ENCODE assay signal across 1 cellular context in genomic region chr3:125107384-125107783, GRCh38.
TF ChIP-seq lines count a peak whose summit lies in the region.

No MANE protein-coding gene starts in this region.

TF ChIP-seq in A549, 52 proteins besides CTCF, POLR2A, EP300 and RAD21 (continued from another document):
- TF ChIP-seq, protein P1, sequence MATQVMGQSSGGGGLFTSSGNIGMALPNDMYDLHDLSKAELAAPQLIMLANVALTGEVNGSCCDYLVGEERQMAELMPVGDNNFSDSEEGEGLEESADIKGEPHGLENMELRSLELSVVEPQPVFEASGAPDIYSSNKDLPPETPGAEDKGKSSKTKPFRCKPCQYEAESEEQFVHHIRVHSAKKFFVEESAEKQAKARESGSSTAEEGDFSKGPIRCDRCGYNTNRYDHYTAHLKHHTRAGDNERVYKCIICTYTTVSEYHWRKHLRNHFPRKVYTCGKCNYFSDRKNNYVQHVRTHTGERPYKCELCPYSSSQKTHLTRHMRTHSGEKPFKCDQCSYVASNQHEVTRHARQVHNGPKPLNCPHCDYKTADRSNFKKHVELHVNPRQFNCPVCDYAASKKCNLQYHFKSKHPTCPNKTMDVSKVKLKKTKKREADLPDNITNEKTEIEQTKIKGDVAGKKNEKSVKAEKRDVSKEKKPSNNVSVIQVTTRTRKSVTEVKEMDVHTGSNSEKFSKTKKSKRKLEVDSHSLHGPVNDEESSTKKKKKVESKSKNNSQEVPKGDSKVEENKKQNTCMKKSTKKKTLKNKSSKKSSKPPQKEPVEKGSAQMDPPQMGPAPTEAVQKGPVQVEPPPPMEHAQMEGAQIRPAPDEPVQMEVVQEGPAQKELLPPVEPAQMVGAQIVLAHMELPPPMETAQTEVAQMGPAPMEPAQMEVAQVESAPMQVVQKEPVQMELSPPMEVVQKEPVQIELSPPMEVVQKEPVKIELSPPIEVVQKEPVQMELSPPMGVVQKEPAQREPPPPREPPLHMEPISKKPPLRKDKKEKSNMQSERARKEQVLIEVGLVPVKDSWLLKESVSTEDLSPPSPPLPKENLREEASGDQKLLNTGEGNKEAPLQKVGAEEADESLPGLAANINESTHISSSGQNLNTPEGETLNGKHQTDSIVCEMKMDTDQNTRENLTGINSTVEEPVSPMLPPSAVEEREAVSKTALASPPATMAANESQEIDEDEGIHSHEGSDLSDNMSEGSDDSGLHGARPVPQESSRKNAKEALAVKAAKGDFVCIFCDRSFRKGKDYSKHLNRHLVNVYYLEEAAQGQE (IDR thresholded peaks at IDR 0.05), result no peak
- no peak for TF ChIP-seq CBX2 (IDR thresholded peaks at IDR 0.05; ENCODE audit: borderline replicate concordance, low read depth)
- TF ChIP-seq CHD4 (IDR thresholded peaks at IDR 0.05; ENCODE audit: borderline replicate concordance), result no peak
- TF ChIP-seq HMGXB4 (CRISPR knock-in tag; IDR thresholded peaks at IDR 0.05; ENCODE audit: borderline replicate concordance), result no peak
- TF ChIP-seq HOXB13 (CRISPR knock-in tag; IDR thresholded peaks at IDR 0.05; ENCODE audit: low read depth), result no peak
- TF ChIP-seq CHD2 (IDR thresholded peaks at IDR 0.05; ENCODE audit: low read length, partially characterized antibody), result no peak
TF ChIP-seq in A549: peak in this region for 0.
